1 cellular context compared by ENCODE assay signal in genomic region chr11:33059331-33060007, GRCh38.
TF ChIP-seq lines count a peak whose summit lies in the region.

No MANE protein-coding gene starts in this region.

TF ChIP-seq in GM23338, 12 proteins besides CTCF, POLR2A, EP300 and RAD21:
- TF ChIP-seq ZNF462 (CRISPR knock-in tag; IDR thresholded peaks at IDR 0.05) (no peak), EZH2 (IDR thresholded peaks at IDR 0.05; ENCODE audit: low read depth, unreplicated experiment) (no peak), EZH2phosphoT487 (IDR thresholded peaks at IDR 0.05; ENCODE audit: unreplicated experiment) (no peak), CREB1 (CRISPR knock-in tag; IDR thresholded peaks at IDR 0.05; ENCODE audit: low read depth) (no peak), ZNF331 (CRISPR knock-in tag; IDR thresholded peaks at IDR 0.05; ENCODE audit: low read depth) (no peak), POLR2AphosphoS5 (IDR thresholded peaks at IDR 0.05; ENCODE audit: low read depth) (no peak), ETS1 (IDR thresholded peaks at IDR 0.05) (no peak), REST (IDR thresholded peaks at IDR 0.05; ENCODE audit: unreplicated experiment) (no peak), ZNF114 (CRISPR knock-in tag; IDR thresholded peaks at IDR 0.05) (no peak), JUNB (IDR thresholded peaks at IDR 0.05; ENCODE audit: unreplicated experiment) (no peak), NANOG (IDR thresholded peaks at IDR 0.05; ENCODE audit: borderline replicate concordance) (no peak), STAT1 (IDR thresholded peaks at IDR 0.05; ENCODE audit: unreplicated experiment) (no peak)
